ENCODE assay signal across 8 cellular contexts in genomic region chr17:7888184-7888920, GRCh38. TPM values are rescaled to one million over a fixed set of nuclear protein-coding genes. Genes with fewer than 3 reads are reported as not detected.
DNase-seq lines count a peak whose midpoint lies in the region; ATAC-seq, FAIRE-seq and TF ChIP-seq lines count a peak whose summit lies in the region.

CHD3 (plus strand) TSS chr17:7888789; CDS start chr17:7889001, 212 bp downstream.

- no peaks in the 10 kb centered on the region for H3K27me3 Mint-ChIP-seq in MCF 10A (ENCODE audit: insufficient read depth, unreplicated experiment)

- peaks cover 21% of the 10 kb centered on the region for H3F3A ChIP-seq in SU-DHL-6 (ENCODE audit: insufficient read depth)

- H3K27ac ChIP-seq in SU-DHL-6 (ENCODE audit: low read depth, low read length): peak within 1 kb of the TSS; percentile 85

- H3K9me3 ChIP-seq in SU-DHL-6 (ENCODE audit: insufficient read depth, low read length): no peaks in the 10 kb centered on the region

- no peaks in the 10 kb centered on the region for H3K9me2 ChIP-seq in SU-DHL-6 (replicated peaks; ENCODE audit: insufficient read depth, low read length)

- peak within 1 kb of the TSS; percentile 68 for H2AFZ ChIP-seq in SU-DHL-6 (ENCODE audit: low read depth, low read length, severe bottlenecking)

- no TSS peak for BruUV-seq in MCF 10A (replicated peaks; lab: Mats Ljungman, UMichigan)

- H3K79me2 ChIP-seq in SU-DHL-6 (ENCODE audit: insufficient read depth, low read length): peaks cover 42% of the 10 kb centered on the region

- H3K4me3 Mint-ChIP-seq in MCF 10A (ENCODE audit: unreplicated experiment): no peak within 1 kb of the TSS

- H3K36me3 Mint-ChIP-seq in MCF 10A (ENCODE audit: insufficient read depth, unreplicated experiment): peaks cover 38% of the 10 kb centered on the region

- no peak for TF ChIP-seq CTCF in SU-DHL-6 (IDR thresholded peaks at IDR 0.05; ENCODE audit: insufficient read depth, low read length, poor library complexity, severe bottlenecking)
- no peak for TF ChIP-seq CTCF in MCF 10A (IDR thresholded peaks at IDR 0.05; ENCODE audit: unreplicated experiment)

- no peaks in the 10 kb centered on the region for H3K4me1 Mint-ChIP-seq in MCF 10A (ENCODE audit: insufficient read depth, unreplicated experiment)

- FAIRE-seq in HTR-8/SVneo (lab: Jason Lieb, UNC): no peak

- peak; percentile 4 for ATAC-seq in HG02610 (IDR thresholded peaks at IDR 0.05; ENCODE audit: unreplicated experiment)
- no peak for ATAC-seq in HG02938 (IDR thresholded peaks at IDR 0.05; ENCODE audit: unreplicated experiment)

- peak; percentile 18 for DNase-seq in MCF 10A (ENCODE audit: unreplicated experiment)
- DNase-seq in iris pigment epithelial cell (ENCODE audit: low read depth): peak; percentile 46
- peak; percentile 59 for DNase-seq in stimulated activated CD4-positive, alpha-beta T cell treated with anti-CD3 and anti-CD28 coated beads, Interleukin-1b, Interleukin-23, amount 100 ng/mL, for 48 hours
- no peak for DNase-seq in HTR-8/SVneo (ENCODE audit: insufficient read length, low spot score)
- no peak for DNase-seq in DMS114 treated with DMSO at 0.1 percent for 48 hours (lab: John Stamatoyannopoulos, UW; ENCODE audit: unreplicated experiment)

- H3K4me3 ChIP-seq in SU-DHL-6 (ENCODE audit: insufficient read depth, low read length, poor library complexity, severe bottlenecking): peak within 1 kb of the TSS; percentile 77

- H4K20me1 ChIP-seq in SU-DHL-6 (ENCODE audit: low read depth, low read length): no peaks in the 10 kb centered on the region

- H3K9ac ChIP-seq in SU-DHL-6 (ENCODE audit: low read length): peak within 1 kb of the TSS; percentile 85

- intact Hi-C loops in MCF 10A (cut with micrococcal nuclease): no loop called here

- POLR2A ChIA-PET in MCF 10A (lab: Yijun Ruan, JAX): interaction anchor here (0.6 to 1.6 kb wide), 8 partner anchors 12 to 231 kb away, joined by 3 to 7 read pairs (median 6); partner anchors contain the start of genes ALOXE3, CNTROB, KDM6B and NAA38

- no peaks in the 10 kb centered on the region for H3K36me3 ChIP-seq in SU-DHL-6 (ENCODE audit: low read length)

- peak within 1 kb of the TSS; percentile 86 for H3K4me2 ChIP-seq in SU-DHL-6 (ENCODE audit: low read depth, low read length, poor library complexity, severe bottlenecking)

- CTCF ChIA-PET in MCF 10A (lab: Yijun Ruan, JAX): interaction anchor here (0.6 to 3.6 kb wide), 8 partner anchors 10 to 44 kb away, joined by 3 to 25 read pairs (median 4); partner anchors contain the start of genes CNTROB and TRAPPC1

- H3K27me3 ChIP-seq in SU-DHL-6 (ENCODE audit: low read length): no peaks in the 10 kb centered on the region

- H3K9me3 Mint-ChIP-seq in MCF 10A (ENCODE audit: unreplicated experiment): no peaks in the 10 kb centered on the region

- no peak within 1 kb of the TSS for H3K27ac Mint-ChIP-seq in MCF 10A (ENCODE audit: low read depth, unreplicated experiment)

RNA-seq across cellular contexts. Expression of gene CHD3, which starts in this region (rescaled TPM):
- total RNA-seq in MCF 10A (2022): 78.5 and 87.1 TPM in 2 replicates

Comparison
In these comparisons a context has a peak if more than half of its experiments do, and no peak if none do; other contexts are left out.
1. DNase-seq: peak in MCF 10A (single experiment), iris pigment epithelial cell (single experiment) and stimulated activated CD4-positive, alpha-beta T cell treated with anti-CD3 and anti-CD28 coated beads, Interleukin-1b, Interleukin-23, amount 100 ng/mL, for 48 hours (single experiment); none in HTR-8/SVneo (single experiment) and DMS114 treated with DMSO at 0.1 percent for 48 hours (single experiment).